11 cellular contexts compared by ENCODE assay signal in the genomic region with DNA sequence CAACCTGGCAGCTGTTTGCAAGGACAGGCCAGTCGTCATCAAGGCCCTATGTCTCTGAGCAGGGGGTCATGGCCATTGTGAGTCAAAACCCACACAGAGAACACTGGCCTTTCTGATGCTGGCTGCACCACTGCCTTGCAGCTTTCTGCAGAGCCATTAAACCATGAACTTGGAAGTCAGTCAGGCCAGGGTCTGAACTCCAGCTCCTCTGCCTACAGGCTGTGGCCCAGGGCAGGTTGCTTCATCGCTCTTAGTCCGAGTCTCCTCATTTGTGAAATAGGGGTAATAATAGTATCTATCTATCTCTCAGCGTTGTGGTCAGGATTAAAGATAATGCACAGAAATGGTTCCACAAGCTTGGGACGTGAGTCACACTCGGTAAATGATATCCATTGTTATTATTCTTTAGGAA. TPM values are rescaled to one million over a fixed set of nuclear protein-coding genes. Genes with fewer than 3 reads are reported as not detected.
DNase-seq lines count a peak whose midpoint lies in the region; ATAC-seq and TF ChIP-seq lines count a peak whose summit lies in the region.
"Had no signal": no experiment of that assay in that cellular context is flagged by ENCODE, and none has a peak within 500 bp of the region (broad histone marks: within the 10 kb centered on the region; RNA-seq: fewer than 3 reads in every experiment).

No MANE protein-coding gene starts in this region.

- peak overlapping the region; percentile 81 for H3K4me2 ChIP-seq in PC-3 (ENCODE audit: low read length)

- no peaks in the 10 kb centered on the region for H4K20me1 ChIP-seq in PC-3 (ENCODE audit: low read length)

- H3F3A ChIP-seq in PC-3 (ENCODE audit: low read length, unreplicated experiment), result peaks cover 17% of the 10 kb centered on the region

- H3K36me3 ChIP-seq in HAP-1 (replicated peaks) (no peaks in the 10 kb centered on the region), PC-3 (ENCODE audit: low read depth, low read length) (0 out of 2 replicates have a peak, but pooled peaks cover 2% of the 10 kb centered on the region)
- H3K36me3 ChIP-seq: lower lobe of right lung, spleen had no signal

- peak overlapping the region; percentile 87 for H3K9ac ChIP-seq in PC-3 (ENCODE audit: low read length)

- POLR2A ChIA-PET in PC-3 (lab: Charles Lee; ENCODE audit: unreplicated experiment), result interaction anchor here (0.6 to 0.7 kb wide), 3 partner anchors 29 to 119 kb away, joined by 4 to 11 read pairs (median 9); no protein-coding TSS in a partner anchor

- H3K9me3 ChIP-seq in HAP-1 (no peaks in the 10 kb centered on the region), PC-3 (ENCODE audit: low read length) (no peaks in the 10 kb centered on the region)

- H3K79me2 ChIP-seq in PC-3 (ENCODE audit: low read length), result peaks cover 19% of the 10 kb centered on the region; the same call in 1 of the 2 replicates

- no peak overlapping the region for H3K4me3 ChIP-seq in HAP-1
- peak overlapping the region; percentile 51; the same call in 1 of the 2 replicates for H3K4me3 ChIP-seq in PC-3 (ENCODE audit: low read length)
- no peak overlapping the region for H3K4me3 ChIP-seq in epithelial cell of proximal tubule (ENCODE audit: low read depth, low read length)
- H3K4me3 ChIP-seq: lower lobe of right lung, spleen had no signal

- in situ Hi-C loops in HAP-1 (cut with MboI; ENCODE audit: low sequenced_read_pairs), result no loop called here

- no peaks in the 10 kb centered on the region for H3K9me2 ChIP-seq in PC-3 (replicated peaks; ENCODE audit: low read length)

- peak; percentile 58 for ATAC-seq in PC-3
- ATAC-seq: lower lobe of right lung had no signal

- peak overlapping the region; percentile 99 for H3K27ac ChIP-seq in PC-3 (ENCODE audit: low read length)
- H3K27ac ChIP-seq: lower lobe of right lung, spleen had no signal

- H3K27me3 ChIP-seq in HAP-1 (ENCODE audit: low read depth), result no peaks in the 10 kb centered on the region
- H3K27me3 ChIP-seq in PC-3 (ENCODE audit: low read length), result no peaks in the 10 kb centered on the region
- H3K27me3 ChIP-seq: spleen had no signal

- peaks cover 24% of the 10 kb centered on the region for H3K4me1 ChIP-seq in HAP-1
- peaks cover 62% of the 10 kb centered on the region for H3K4me1 ChIP-seq in PC-3 (ENCODE audit: insufficient read depth, low read length)
- H3K4me1 ChIP-seq: lower lobe of right lung had no signal

- CTCF ChIA-PET in PC-3 (lab: Charles Lee), result interaction anchor here (0.5 kb wide), 1 partner anchor 81 kb away, joined by 4 read pairs; no protein-coding TSS in a partner anchor

- intact Hi-C loops in PC-3 (cut with micrococcal nuclease), result loop anchor here (2.0 kb wide), 4 partner anchors 26 to 114 kb away; no protein-coding TSS in a partner anchor

- BruUV-seq in PC-3 (replicated peaks; lab: Mats Ljungman, UMichigan), result no TSS peak

- H2AFZ ChIP-seq in PC-3 (ENCODE audit: low read length), result no peak overlapping the region

- TF ChIP-seq CTCF in PC-3 (conservative IDR thresholded peaks at IDR 0.05; ENCODE audit: low read depth, low read length), result no peak
- TF ChIP-seq CTCF in epithelial cell of proximal tubule (conservative IDR thresholded peaks at IDR 0.05; ENCODE audit: low read depth, low read length), result no peak

- DNase-seq in HAP-1 (ENCODE audit: low spot score in 2 of 2) (peak; percentile 45 to 53), PC-3 (peak; percentile 94), epithelial cell of proximal tubule (ENCODE audit: low read depth) (peak; percentile 59), pulmonary artery endothelial cell (ENCODE audit: low read depth, low spot score) (peak; percentile 44), NCI-H1436 (lab: John Stamatoyannopoulos, UW) (no peak), GF-D8 (lab: John Stamatoyannopoulos, UW) (no peak)
- no peak for DNase-seq in activated CD4-positive, CD25-positive, alpha-beta regulatory T cell treated with anti-CD3 and anti-CD28 coated beads, Interleukin-2, amount 50 U/mL, for 72 hours
- DNase-seq in activated naive CD4-positive, alpha-beta T cell (lab: John Stamatoyannopoulos, UW), result no peak
- DNase-seq: lower lobe of right lung, NCI-H187 treated with DMSO at 0.1 percent for 48 hours, spleen had no signal

RNA-seq across cellular contexts. Expression of a gene that starts 35.8 kb away (rescaled TPM):
- total RNA-seq in PC-3 (2014; rRNA removed) (8.4 and 9.8 TPM in 2 replicates), epithelial cell of proximal tubule (3.9 and 6.7 TPM in 2 replicates), pulmonary artery endothelial cell (1.1 TPM in 2 replicates)

Comparison
In these comparisons a context has a peak if more than half of its experiments do, and no peak if none do; other contexts are left out.
1. DNase-seq: peak in HAP-1 (2 of 2), PC-3 (single experiment), epithelial cell of proximal tubule (single experiment) and pulmonary artery endothelial cell (single experiment); none in NCI-H1436 (single experiment), GF-D8 (single experiment), activated CD4-positive, CD25-positive, alpha-beta regulatory T cell treated with anti-CD3 and anti-CD28 coated beads, Interleukin-2, amount 50 U/mL, for 72 hours (single experiment) and activated naive CD4-positive, alpha-beta T cell (0 of 4).